ENCODE assay signal across 8 cellular contexts in genomic region chr18:10006261-10006903, GRCh38.
A peak's percentile ranks its signal among the peaks of the same experiment; 100 is the strongest.
DNase-seq lines count a peak whose midpoint lies in the region; ATAC-seq and TF ChIP-seq lines count a peak whose summit lies in the region.

No MANE protein-coding gene starts in this region.

- H3K4me3 Mint-ChIP-seq in dendritic cell treated with granulocyte-macrophage colony-stimulating factor and Interleukin-4, amounts not matched to agents 40 ng/mL and 50 ng/mL, for 4 days: no peak overlapping the region
- no peak overlapping the region for H3K4me3 Mint-ChIP-seq in osteocyte (ENCODE audit: unreplicated experiment)

- peaks cover 6% of the 10 kb centered on the region for H3K27me3 Mint-ChIP-seq in dendritic cell treated with granulocyte-macrophage colony-stimulating factor and Interleukin-4, amounts not matched to agents 40 ng/mL and 50 ng/mL, for 4 days
- H3K27me3 Mint-ChIP-seq in osteocyte (ENCODE audit: unreplicated experiment): peaks cover 3% of the 10 kb centered on the region

- peaks cover 51% of the 10 kb centered on the region for H3K4me1 Mint-ChIP-seq in dendritic cell treated with granulocyte-macrophage colony-stimulating factor and Interleukin-4, amounts not matched to agents 40 ng/mL and 50 ng/mL, for 4 days (ENCODE audit: low read depth)
- H3K4me1 Mint-ChIP-seq in osteocyte (ENCODE audit: unreplicated experiment): peaks cover 18% of the 10 kb centered on the region

- TF ChIP-seq CTCF in osteocyte (IDR thresholded peaks at IDR 0.05): peak; percentile 60

- H3K9me3 Mint-ChIP-seq in dendritic cell treated with granulocyte-macrophage colony-stimulating factor and Interleukin-4, amounts not matched to agents 40 ng/mL and 50 ng/mL, for 4 days: no peaks in the 10 kb centered on the region
- H3K9me3 Mint-ChIP-seq in osteocyte (ENCODE audit: unreplicated experiment): no peaks in the 10 kb centered on the region

- ATAC-seq in HG02798 (IDR thresholded peaks at IDR 0.05; ENCODE audit: poor library complexity, unreplicated experiment) (no peak), HG02610 (IDR thresholded peaks at IDR 0.05; ENCODE audit: unreplicated experiment) (no peak)

- H3K27ac Mint-ChIP-seq in dendritic cell treated with granulocyte-macrophage colony-stimulating factor and Interleukin-4, amounts not matched to agents 40 ng/mL and 50 ng/mL, for 4 days: peak overlapping the region; percentile 22
- H3K27ac Mint-ChIP-seq in osteocyte (ENCODE audit: unreplicated experiment): no peak overlapping the region

- H3K36me3 Mint-ChIP-seq in dendritic cell treated with granulocyte-macrophage colony-stimulating factor and Interleukin-4, amounts not matched to agents 40 ng/mL and 50 ng/mL, for 4 days (ENCODE audit: low read depth): no peaks in the 10 kb centered on the region
- H3K36me3 Mint-ChIP-seq in osteocyte (ENCODE audit: unreplicated experiment): no peaks in the 10 kb centered on the region

- DNase-seq in G401 (ENCODE audit: low spot score) (peak; percentile 8), NCI-H524 treated with DMSO at 0.1 percent for 48 hours (lab: John Stamatoyannopoulos, UW) (peak; percentile 98), osteocyte (ENCODE audit: extremely low spot score, unreplicated experiment) (peak; percentile 59), NCI-H2029 (lab: John Stamatoyannopoulos, UW) (no peak), NCI-H2107 (lab: John Stamatoyannopoulos, UW) (no peak)

- in situ Hi-C loops in G401 (cut with HindIII; ENCODE audit: low sequenced_read_pairs): no loop called here

- intact Hi-C loops in dendritic cell treated with granulocyte-macrophage colony-stimulating factor and Interleukin-4, amounts not matched to agents 40 ng/mL and 50 ng/mL, for 4 days (cut with micrococcal nuclease): no loop called here

Comparison
In these comparisons a context has a peak if more than half of its experiments do, and no peak if none do; other contexts are left out.
1. DNase-seq: peak in G401 (single experiment), NCI-H524 treated with DMSO at 0.1 percent for 48 hours (single experiment) and osteocyte (single experiment); none in NCI-H2029 (single experiment) and NCI-H2107 (single experiment).